ENCODE assay signal across 5 cellular contexts in genomic region chr7:72949276-72949675, GRCh38. TPM values are rescaled to one million over a fixed set of nuclear protein-coding genes. Genes with fewer than 3 reads are reported as not detected.
"Had no signal": no experiment of that assay in that cellular context is flagged by ENCODE, and none has a peak within 500 bp of the region (broad histone marks: within the 10 kb centered on the region; RNA-seq: fewer than 3 reads in every experiment).

No MANE protein-coding gene starts in this region.

RNA-seq across cellular contexts. Expression of gene TRIM74, which starts 20.0 kb away (rescaled TPM):
- total RNA-seq: K562, M059J, PC-3, RPMI7951, SJSA1 had no signal
- polyA plus RNA-seq: K562 had no signal
